Comparison of ENCODE assay signal across 8 cellular contexts in the genomic region with DNA sequence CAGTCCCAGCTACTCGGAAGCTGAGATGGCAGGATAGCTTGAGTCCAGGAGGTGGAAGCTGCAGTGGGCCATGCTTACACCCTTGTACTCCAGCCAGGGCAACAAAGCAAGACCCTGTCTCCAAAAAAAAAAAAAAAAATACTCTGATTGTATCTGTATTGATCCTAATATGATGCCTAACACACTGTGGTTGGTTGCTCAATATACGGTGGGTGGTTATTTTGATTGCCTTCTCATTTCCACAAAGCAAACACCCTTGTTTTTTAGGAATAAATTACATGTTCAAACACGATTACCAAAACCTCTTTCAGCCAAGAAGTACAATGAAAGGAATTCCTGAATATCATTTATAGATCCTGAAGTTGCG. TPM values are rescaled to one million over a fixed set of nuclear protein-coding genes. Genes with fewer than 3 reads are reported as not detected.
A peak's percentile ranks its signal among the peaks of the same experiment; 100 is the strongest.
DNase-seq lines count a peak whose midpoint lies in the region; ATAC-seq and TF ChIP-seq lines count a peak whose summit lies in the region.

No MANE protein-coding gene starts in this region.

- H3K4me3 ChIP-seq in DOHH2 (ENCODE audit: low read length) = peak overlapping the region; percentile 85
- peak overlapping the region; percentile 88 for H3K4me3 ChIP-seq in RWPE2 (ENCODE audit: severe bottlenecking)
- H3K4me3 ChIP-seq in esophagus muscularis mucosa = peak overlapping the region; percentile 91 to 94 (median 92)
- peak overlapping the region; percentile 94 for H3K4me3 ChIP-seq in rectal smooth muscle tissue (ENCODE audit: low read length)

- TF ChIP-seq CTCF in DOHH2 (IDR thresholded peaks at IDR 0.05; ENCODE audit: low read depth, low read length, poor library complexity, severe bottlenecking) (no peak), RWPE2 (IDR thresholded peaks at IDR 0.05; ENCODE audit: poor library complexity, severe bottlenecking) (no peak), esophagus muscularis mucosa (IDR thresholded peaks at IDR 0.05) (no peak)

- no peaks in the 10 kb centered on the region for H3K9me3 ChIP-seq in DOHH2 (ENCODE audit: control insufficient read depth, insufficient read depth, low read length)
- H3K9me3 ChIP-seq in RWPE2 (ENCODE audit: severe bottlenecking) = no peaks in the 10 kb centered on the region
- no peaks in the 10 kb centered on the region for H3K9me3 ChIP-seq in esophagus muscularis mucosa

- H3K27ac ChIP-seq in DOHH2 (ENCODE audit: low read depth, low read length) (no peak overlapping the region), RWPE2 (ENCODE audit: poor library complexity, severe bottlenecking) (no peak overlapping the region), esophagus muscularis mucosa (replicated peaks in 1 of 4) (peak overlapping the region in 1 of 4 donors; percentile 25), rectal smooth muscle tissue (ENCODE audit: low read depth, low read length) (no peak overlapping the region)

- peaks cover 25% of the 10 kb centered on the region for H4K20me1 ChIP-seq in DOHH2 (ENCODE audit: control insufficient read depth, insufficient read depth, low read depth, low read length)

- peaks cover 5% of the 10 kb centered on the region; the same call in 1 of the 2 replicates for H3F3A ChIP-seq in DOHH2 (ENCODE audit: control insufficient read depth, insufficient read depth)

- intact Hi-C loops in esophagus muscularis mucosa (cut with DNase I) = no loop called here

- ATAC-seq in RWPE2 (ENCODE audit: low read depth) (no peak), HG03457 (IDR thresholded peaks at IDR 0.05; ENCODE audit: unreplicated experiment) (no peak), GM21619 (IDR thresholded peaks at IDR 0.05; ENCODE audit: unreplicated experiment) (no peak)

- TF ChIP-seq EP300 in esophagus muscularis mucosa (IDR thresholded peaks at IDR 0.05) = no peak

- no peaks in the 10 kb centered on the region for H3K9me2 ChIP-seq in DOHH2 (replicated peaks; ENCODE audit: control insufficient read depth, low read length)

- H3K36me3 ChIP-seq in DOHH2 (ENCODE audit: control insufficient read depth, low read length) (peaks cover 21% of the 10 kb centered on the region), RWPE2 (ENCODE audit: low read depth) (peaks cover 6% of the 10 kb centered on the region; the same call in 1 of the 2 replicates), esophagus muscularis mucosa (no peaks in the 10 kb centered on the region), rectal smooth muscle tissue (ENCODE audit: control insufficient read depth, insufficient read depth, low read length) (no peaks in the 10 kb centered on the region)

- H3K27me3 ChIP-seq in DOHH2 (ENCODE audit: control insufficient read depth, low read length) (peaks cover 8% of the 10 kb centered on the region; the same call in 1 of the 2 replicates), RWPE2 (ENCODE audit: insufficient read depth, poor library complexity, severe bottlenecking) (no peaks in the 10 kb centered on the region), esophagus muscularis mucosa (no peaks in the 10 kb centered on the region), rectal smooth muscle tissue (ENCODE audit: control insufficient read depth, insufficient read depth, low read length) (no peaks in the 10 kb centered on the region)

- H3K79me2 ChIP-seq in DOHH2 (ENCODE audit: control insufficient read depth, low read length) = peaks cover 75% of the 10 kb centered on the region

- DNase-seq in RWPE2 (ENCODE audit: low spot score) (no peak), esophagus muscularis mucosa (ENCODE audit: extremely low spot score) (no peak), GF-D8 (lab: John Stamatoyannopoulos, UW) (no peak), RPMI8226 (no peak)

- TF ChIP-seq POLR2A in esophagus muscularis mucosa (IDR thresholded peaks at IDR 0.05; ENCODE audit: low read depth) = no peak

- WGBS in esophagus muscularis mucosa = 34% methylated on average over 4 of the region's 4 CpGs

- peaks cover 35% of the 10 kb centered on the region for H3K4me1 ChIP-seq in DOHH2 (ENCODE audit: control insufficient read depth, low read length)
- H3K4me1 ChIP-seq in RWPE2 (ENCODE audit: insufficient read depth, poor library complexity, severe bottlenecking) = peaks cover 24% of the 10 kb centered on the region
- peaks cover 51 to 78% (median 72%) of the 10 kb centered on the region in 4 donors for H3K4me1 ChIP-seq in esophagus muscularis mucosa
- H3K4me1 ChIP-seq in rectal smooth muscle tissue (ENCODE audit: control insufficient read depth, insufficient read depth, low read length) = peaks cover 35% of the 10 kb centered on the region

- H3K9ac ChIP-seq in rectal smooth muscle tissue (ENCODE audit: low read length) = no peak overlapping the region

- H3K4me2 ChIP-seq in DOHH2 (ENCODE audit: low read length) = peak overlapping the region; percentile 78

RNA-seq across cellular contexts. Expression of gene EGLN1, which starts 3.4 kb away (rescaled TPM):
- 10 to 100 TPM; 43.9 to 79.9 (median 58.7) TPM for total RNA-seq in esophagus muscularis mucosa
